Comparison of ENCODE assay signal across 29 cellular contexts in genomic region chr7:122709930-122710646, GRCh38. TPM values are rescaled to one million over a fixed set of nuclear protein-coding genes. Genes with fewer than 3 reads are reported as not detected.
"Had no signal": no experiment of that assay in that cellular context is flagged by ENCODE, and none has a peak within 500 bp of the region (broad histone marks: within the 10 kb centered on the region; RNA-seq: fewer than 3 reads in every experiment).

No MANE protein-coding gene starts in this region.

- H3K27ac ChIP-seq: epithelial cell of prostate, gastroesophageal sphincter, heart left ventricle, hepatocyte, left lung, neutrophil, pancreas, right atrium auricular region, sigmoid colon, stomach, thyroid gland, vagina had no signal

- H2AFZ ChIP-seq: hepatocyte had no signal

- H3K9me3 ChIP-seq: gastroesophageal sphincter, heart left ventricle, mucosa of descending colon, neutrophil, pancreas, right atrium auricular region, sigmoid colon, stomach, thyroid gland, vagina had no signal

- ATAC-seq: esophagus mucosa; gastroesophageal sphincter; heart left ventricle; left cardiac atrium; left lung; mucosa of descending colon; natural killer cell treated with Interleukin-12 subunit alpha and Interleukin-12 subunit beta and Interleukin-15 and Interleukin-18, amount 100 ng/mL, for 72 hours; pancreas; stimulated activated effector memory CD8-positive, alpha-beta T cell treated with anti-CD3 and anti-CD28 coated beads, Interleukin-12 subunit alpha, Interleukin-12 subunit beta, amount 100 ng/mL, for 72 hours had no signal

- H3K4me3 ChIP-seq: gastroesophageal sphincter, heart left ventricle, hepatocyte, left lung, mucosa of descending colon, pancreas, right atrium auricular region, sigmoid colon, stomach, thyroid gland, vagina had no signal

- H3K4me1 ChIP-seq: gastroesophageal sphincter, heart left ventricle, left lung, right atrium auricular region, sigmoid colon, stomach, thyroid gland, vagina had no signal

- H3K36me3 ChIP-seq: gastroesophageal sphincter, heart left ventricle, left lung, neutrophil, pancreas, right atrium auricular region, sigmoid colon, stomach, thyroid gland, vagina had no signal

- H3K4me2 ChIP-seq: hepatocyte had no signal

- DNase-seq: effector CD8-positive, alpha-beta T cell; endodermal cell; foreskin fibroblast; heart left ventricle; left cardiac atrium; left lung; mesenchymal stem cell; mucosa of descending colon; naive B cell; pancreas; sigmoid colon; stimulated activated CD4-positive, alpha-beta T cell treated with anti-CD3 and anti-CD28 coated beads, Interleukin-2, amount 100 ng/mL, for 24 hours; stimulated activated CD4-positive, alpha-beta T cell treated with anti-CD3 and anti-CD28 coated beads, Interleukin-4, amount 100 ng/mL, for 24 hours; stimulated activated naive CD4-positive, alpha-beta T cell treated with Interleukin-2 at 50 U/mL for 16 hours; stomach; thyroid gland; trophoblast cell had no signal

RNA-seq across cellular contexts. Expression of gene RNF148, which starts 7.4 kb away (rescaled TPM):
- total RNA-seq: esophagus mucosa; mesothelial cell of epicardium; natural killer cell treated with Interleukin-12 subunit alpha and Interleukin-12 subunit beta and Interleukin-15 and Interleukin-18, amount 100 ng/mL, for 72 hours; neural crest cell had no signal

RNA-seq across cellular contexts. Expression of gene RNF133, which starts 11.2 kb away (rescaled TPM):
- total RNA-seq: kidney epithelial cell; natural killer cell treated with Interleukin-12 subunit alpha and Interleukin-12 subunit beta and Interleukin-15 and Interleukin-18, amount 100 ng/mL, for 72 hours had no signal
- polyA plus RNA-seq: stomach had no signal
